8 cellular contexts compared by ENCODE assay signal in genomic region chr21:44138039-44138438, GRCh38. TPM values are rescaled to one million over a fixed set of nuclear protein-coding genes. Genes with fewer than 3 reads are reported as not detected.
DNase-seq lines count a peak whose midpoint lies in the region; ATAC-seq and TF ChIP-seq lines count a peak whose summit lies in the region.
"Not testable (repeated sequence)": the region's sequence is repeated elsewhere in the genome, so short reads cannot be mapped to it uniquely, and the experiment has no call there.

No MANE protein-coding gene starts in this region.

- TF ChIP-seq RAD21 in Ishikawa (IDR thresholded peaks at IDR 0.05; ENCODE audit: low read depth): peak; percentile 16; the same call in 1 of the 2 replicates

- TF ChIP-seq POLR2A in upper lobe of left lung (IDR thresholded peaks at IDR 0.05): not testable (repeated sequence)

- H3K27ac ChIP-seq in CD8-positive, alpha-beta T cell (ENCODE audit: low read depth, low read length); upper lobe of left lung: not testable (repeated sequence)

- H3K9me3 Mint-ChIP-seq in CD8-positive, alpha-beta T cell; activated CD4-positive, alpha-beta T cell treated with anti-CD3 and anti-CD28 coated beads, Interleukin-2, amount 10 ng/mL, durations not matched to agents 7 days and 5 days; memory B cell: not testable (repeated sequence)

- not testable (repeated sequence) for H3K27ac Mint-ChIP-seq in CD8-positive, alpha-beta T cell; activated CD4-positive, alpha-beta T cell treated with anti-CD3 and anti-CD28 coated beads, Interleukin-2, amount 10 ng/mL, durations not matched to agents 7 days and 5 days; memory B cell

- POLR2A ChIA-PET in CD8-positive, alpha-beta T cell (lab: Charles Lee); activated CD4-positive, alpha-beta T cell treated with anti-CD3 and anti-CD28 coated beads, Interleukin-2, amount 10 ng/mL, durations not matched to agents 7 days and 5 days (lab: Charles Lee): not testable (repeated sequence)

- not testable (repeated sequence) for H3K27me3 Mint-ChIP-seq in CD8-positive, alpha-beta T cell (ENCODE audit: low read depth); activated CD4-positive, alpha-beta T cell treated with anti-CD3 and anti-CD28 coated beads, Interleukin-2, amount 10 ng/mL, durations not matched to agents 7 days and 5 days; memory B cell

- not testable (repeated sequence) for H3K4me1 Mint-ChIP-seq in CD8-positive, alpha-beta T cell (ENCODE audit: low read depth); activated CD4-positive, alpha-beta T cell treated with anti-CD3 and anti-CD28 coated beads, Interleukin-2, amount 10 ng/mL, durations not matched to agents 7 days and 5 days; memory B cell

- TF ChIP-seq CTCF in CD8-positive, alpha-beta T cell (IDR thresholded peaks at IDR 0.05); upper lobe of left lung (IDR thresholded peaks at IDR 0.05): not testable (repeated sequence)

- no CpG with 5 or more reads among the region's 15 CpGs for WGBS in upper lobe of left lung, 2 donors

- TF ChIP-seq EP300 in Ishikawa (IDR thresholded peaks at IDR 0.05; ENCODE audit: borderline replicate concordance); upper lobe of left lung (IDR thresholded peaks at IDR 0.05): not testable (repeated sequence)

- not testable (repeated sequence) for H3K4me3 Mint-ChIP-seq in CD8-positive, alpha-beta T cell; activated CD4-positive, alpha-beta T cell treated with anti-CD3 and anti-CD28 coated beads, Interleukin-2, amount 10 ng/mL, durations not matched to agents 7 days and 5 days; memory B cell

- H3K4me1 ChIP-seq in CD8-positive, alpha-beta T cell (ENCODE audit: insufficient read depth, low read length); upper lobe of left lung: not testable (repeated sequence)

- not testable (repeated sequence) for H3K9me3 ChIP-seq in CD8-positive, alpha-beta T cell (ENCODE audit: low read length); upper lobe of left lung

- H3K36me3 Mint-ChIP-seq in CD8-positive, alpha-beta T cell; activated CD4-positive, alpha-beta T cell treated with anti-CD3 and anti-CD28 coated beads, Interleukin-2, amount 10 ng/mL, durations not matched to agents 7 days and 5 days (ENCODE audit: low read depth); memory B cell: not testable (repeated sequence)

- intact Hi-C loops in CD8-positive, alpha-beta T cell (cut with DNase I, micrococcal nuclease); Right ventricle myocardium inferior (cut with DNase I): not testable (repeated sequence)

- not testable (repeated sequence) for H3K27me3 ChIP-seq in CD8-positive, alpha-beta T cell (ENCODE audit: insufficient read depth, low read length); upper lobe of left lung

- ATAC-seq in CD8-positive, alpha-beta T cell: peak; percentile 48
- peak; percentile 50 for ATAC-seq in GM18909 (IDR thresholded peaks at IDR 0.05; ENCODE audit: poor library complexity, unreplicated experiment)
- ATAC-seq in Right ventricle myocardium inferior: peak; percentile 27
- peak; percentile 61 for ATAC-seq in memory B cell (ENCODE audit: low read depth)
- peak; percentile 41 to 72 for ATAC-seq in upper lobe of left lung (ENCODE audit: low FRiP score in 2 of 2)

- H3K4me3 ChIP-seq in CD8-positive, alpha-beta T cell (ENCODE audit: low read depth, low read length); upper lobe of left lung: not testable (repeated sequence)

- DNase-seq in CD8-positive, alpha-beta T cell: peak in 2 of 7 experiments; percentile 45 to 73
- DNase-seq in activated CD4-positive, alpha-beta T cell treated with anti-CD3 and anti-CD28 coated beads, Interleukin-2, amount 10 ng/mL, durations not matched to agents 7 days and 5 days: peak; percentile 17
- DNase-seq in activated gamma-delta T cell treated with Interleukin-2 at 50 U/mL for 16 hours (peak; percentile 50), Right ventricle myocardium inferior (ENCODE audit: missing footprints) (peak; percentile 34), upper lobe of left lung (peak in 1 of 2 donors; percentile 15)
- DNase-seq in memory B cell (ENCODE audit: low spot score in 2 of 2): not testable (repeated sequence)

- CTCF ChIA-PET in CD8-positive, alpha-beta T cell (lab: Charles Lee); activated CD4-positive, alpha-beta T cell treated with anti-CD3 and anti-CD28 coated beads, Interleukin-2, amount 10 ng/mL, durations not matched to agents 7 days and 5 days (lab: Charles Lee): not testable (repeated sequence)

- H3K36me3 ChIP-seq in CD8-positive, alpha-beta T cell (ENCODE audit: insufficient read depth, low read length); upper lobe of left lung: not testable (repeated sequence)

RNA-seq across cellular contexts. Expression of gene GATD3, which starts 4.6 kb away (rescaled TPM):
- 10 to 100 TPM in 1 of 2 experiments, 1 to 10 TPM in 1; 8.2 to 10.4 TPM for total RNA-seq in CD8-positive, alpha-beta T cell
- total RNA-seq in activated CD4-positive, alpha-beta T cell treated with anti-CD3 and anti-CD28 coated beads, Interleukin-2, amount 10 ng/mL, durations not matched to agents 7 days and 5 days: 10 to 100 TPM; 41.7 to 50.2 TPM
- total RNA-seq in Right ventricle myocardium inferior (143 TPM), upper lobe of left lung (10 to 100 TPM in 3 of 6 donors, 1 to 10 TPM in 3; 4.9 to 51.7 (median 10.2) TPM)

RNA-seq across cellular contexts. Expression of gene PWP2, which starts 30.8 kb away (rescaled TPM):
- total RNA-seq in CD8-positive, alpha-beta T cell: 10 to 100 TPM; 15.7 to 22.9 TPM
- total RNA-seq in activated CD4-positive, alpha-beta T cell treated with anti-CD3 and anti-CD28 coated beads, Interleukin-2, amount 10 ng/mL, durations not matched to agents 7 days and 5 days: 10 to 100 TPM; 24.2 to 29.0 TPM
- 8.1 TPM for total RNA-seq in Right ventricle myocardium inferior
- total RNA-seq in upper lobe of left lung: 10 to 100 TPM in 2 of 6 donors, 1 to 10 TPM in 4; 2.0 to 15.7 (median 3.1) TPM
